8 cellular contexts compared by ENCODE assay signal in genomic region chr5:120464627-120465280, GRCh38. TPM values are rescaled to one million over a fixed set of nuclear protein-coding genes. Genes with fewer than 3 reads are reported as not detected.
A peak's percentile ranks its signal among the peaks of the same experiment; 100 is the strongest.
DNase-seq lines count a peak whose midpoint lies in the region; ATAC-seq and TF ChIP-seq lines count a peak whose summit lies in the region.

No MANE protein-coding gene starts in this region.

- peaks cover 62% of the 10 kb centered on the region for H3K27me3 Mint-ChIP-seq in T-helper 1 cell treated with Interleukin-12 subunit alpha and Interleukin-12 subunit beta and Interleukin-4 antibody, amounts not matched to agents 30 μg/mL and 1 μg/mL, for 36 hours (ENCODE audit: low read depth)

- peak overlapping the region; percentile 9 to 82 for H3K4ac ChIP-seq in mesenchymal stem cell (ENCODE audit: low read depth in 1 of 2, low read length in 2 of 2)

- peaks cover 9% of the 10 kb centered on the region for H3K79me1 ChIP-seq in mesenchymal stem cell (replicated peaks; ENCODE audit: low read length, poor library complexity, severe bottlenecking)

- H3K27me3 ChIP-seq in endocrine pancreas (ENCODE audit: control insufficient read depth, insufficient read depth, low read length) (peaks cover 8% of the 10 kb centered on the region), mesenchymal stem cell (ENCODE audit: control insufficient read depth in 1 of 2, insufficient read depth in 1 of 2, low read length in 2 of 2) (no peaks in the 10 kb centered on the region), upper lobe of right lung (peaks cover 28% of the 10 kb centered on the region)

- no peaks in the 10 kb centered on the region for H3K9me3 Mint-ChIP-seq in T-helper 1 cell treated with Interleukin-12 subunit alpha and Interleukin-12 subunit beta and Interleukin-4 antibody, amounts not matched to agents 30 μg/mL and 1 μg/mL, for 36 hours

- H3K4me1 Mint-ChIP-seq in T-helper 1 cell treated with Interleukin-12 subunit alpha and Interleukin-12 subunit beta and Interleukin-4 antibody, amounts not matched to agents 30 μg/mL and 1 μg/mL, for 36 hours (ENCODE audit: low read depth) = peaks cover 5% of the 10 kb centered on the region

- peak overlapping the region in 1 of 2 experiments; percentile 47 for H3K23ac ChIP-seq in mesenchymal stem cell (ENCODE audit: low read length in 2 of 2)

- H4K91ac ChIP-seq in mesenchymal stem cell (ENCODE audit: low read length) = peak overlapping the region; percentile 78

- intact Hi-C loops in upper lobe of right lung (cut with DNase I) = no loop called here

- peak overlapping the region; percentile 36 for H2AFZ ChIP-seq in mesenchymal stem cell (ENCODE audit: low read depth, low read length)

- peak overlapping the region in 1 of 2 experiments; percentile 91 for H2BK12ac ChIP-seq in mesenchymal stem cell (ENCODE audit: low read length in 2 of 2)

- ATAC-seq in upper lobe of right lung = peak; percentile 65
- no peak for ATAC-seq in HG03159 (IDR thresholded peaks at IDR 0.05; ENCODE audit: unreplicated experiment)

- no peaks in the 10 kb centered on the region for H3K36me3 Mint-ChIP-seq in T-helper 1 cell treated with Interleukin-12 subunit alpha and Interleukin-12 subunit beta and Interleukin-4 antibody, amounts not matched to agents 30 μg/mL and 1 μg/mL, for 36 hours (ENCODE audit: low read depth)

- H3K36me3 ChIP-seq in endocrine pancreas (ENCODE audit: control insufficient read depth, insufficient read depth, low read length) (no peaks in the 10 kb centered on the region), mesenchymal stem cell (ENCODE audit: control insufficient read depth in 1 of 2, insufficient read depth in 2 of 2, low read depth in 1 of 2, low read length in 2 of 2) (no peaks in the 10 kb centered on the region), upper lobe of right lung (no peaks in the 10 kb centered on the region)

- peak overlapping the region; percentile 69 for H3K4me2 ChIP-seq in mesenchymal stem cell (ENCODE audit: low read length, poor library complexity, severe bottlenecking)

- peak overlapping the region; percentile 51 for H3K27ac ChIP-seq in RWPE1
- peak overlapping the region; percentile 4 for H3K27ac ChIP-seq in mesenchymal stem cell (ENCODE audit: low read length, poor library complexity, severe bottlenecking)
- H3K27ac ChIP-seq in upper lobe of right lung = no peak overlapping the region

- H2BK15ac ChIP-seq in mesenchymal stem cell (ENCODE audit: low read depth, poor library complexity, severe bottlenecking) = no peak overlapping the region

- H2AK5ac ChIP-seq in mesenchymal stem cell (ENCODE audit: low read length, severe bottlenecking) = no peak overlapping the region

- peak overlapping the region; percentile 11 for H3K4me3 Mint-ChIP-seq in T-helper 1 cell treated with Interleukin-12 subunit alpha and Interleukin-12 subunit beta and Interleukin-4 antibody, amounts not matched to agents 30 μg/mL and 1 μg/mL, for 36 hours

- TF ChIP-seq CTCF in RWPE1 (conservative IDR thresholded peaks at IDR 0.05; ENCODE audit: low read depth) = no peak
- TF ChIP-seq CTCF in upper lobe of right lung (IDR thresholded peaks at IDR 0.05) = no peak

- H3K9me3 ChIP-seq in endocrine pancreas (ENCODE audit: control insufficient read depth, low read length) = no peaks in the 10 kb centered on the region
- H3K9me3 ChIP-seq in mesenchymal stem cell (ENCODE audit: control insufficient read depth, low read length) = no peaks in the 10 kb centered on the region
- H3K9me3 ChIP-seq in upper lobe of right lung = no peaks in the 10 kb centered on the region

- peak overlapping the region in 1 of 2 experiments; percentile 85 for H3K14ac ChIP-seq in mesenchymal stem cell (ENCODE audit: low read length in 2 of 2)

- CTCF ChIA-PET in RWPE1 (lab: Yijun Ruan, JAX) = interaction anchor here (0.9 kb wide), 1 partner anchor 409 kb away, joined by 3 read pairs; no protein-coding TSS in a partner anchor

- POLR2A ChIA-PET in RWPE1 (lab: Yijun Ruan, JAX; ENCODE audit: low non-redundant PET) = no interaction called here

- H3K4me3 ChIP-seq in endocrine pancreas (ENCODE audit: control insufficient read depth, insufficient read depth, low read length) = peak overlapping the region; percentile 10
- peak overlapping the region; percentile 74 to 97 for H3K4me3 ChIP-seq in mesenchymal stem cell (ENCODE audit: insufficient read depth in 1 of 2, low read depth in 1 of 2, low read length in 2 of 2)
- peak overlapping the region; percentile 59 for H3K4me3 ChIP-seq in upper lobe of right lung

- no peak overlapping the region for H3K27ac Mint-ChIP-seq in T-helper 1 cell treated with Interleukin-12 subunit alpha and Interleukin-12 subunit beta and Interleukin-4 antibody, amounts not matched to agents 30 μg/mL and 1 μg/mL, for 36 hours

- H4K8ac ChIP-seq in mesenchymal stem cell (ENCODE audit: low read length) = peak overlapping the region; percentile 45

- under 1% methylated on average over 20 of the region's 24 CpGs for WGBS in mesenchymal stem cell

- H2BK120ac ChIP-seq in mesenchymal stem cell (ENCODE audit: low read depth, low read length) = peak overlapping the region; percentile 82

- DNase-seq in T-helper 1 cell = no peak
- DNase-seq in RWPE1 (ENCODE audit: low spot score) = peak; percentile 27
- DNase-seq in mesenchymal stem cell = peak; percentile 74
- peak; percentile 63 for DNase-seq in upper lobe of right lung
- no peak for DNase-seq in NCI-H1436 (lab: John Stamatoyannopoulos, UW)

- H3K4me1 ChIP-seq in endocrine pancreas (ENCODE audit: control insufficient read depth, insufficient read depth, low read length) = no peaks in the 10 kb centered on the region
- peaks cover 5% of the 10 kb centered on the region for H3K4me1 ChIP-seq in mesenchymal stem cell (ENCODE audit: control insufficient read depth, insufficient read depth, low read depth, low read length)
- no peaks in the 10 kb centered on the region for H3K4me1 ChIP-seq in upper lobe of right lung

- H3K9ac ChIP-seq in endocrine pancreas (ENCODE audit: control insufficient read depth, insufficient read depth, low read length) = peak overlapping the region; percentile 33
- H3K9ac ChIP-seq in mesenchymal stem cell (ENCODE audit: low read length) = peak overlapping the region; percentile 92

- no peak overlapping the region for H2BK5ac ChIP-seq in mesenchymal stem cell (ENCODE audit: low read depth, low read length, poor library complexity, severe bottlenecking)

- H3K18ac ChIP-seq in mesenchymal stem cell (ENCODE audit: low read depth in 1 of 2, low read length in 2 of 2) = peak overlapping the region; percentile 94 to 95

RNA-seq across cellular contexts. Expression of gene PRR16, which starts 0.7 kb away (rescaled TPM):
- 128 TPM for polyA plus RNA-seq in mesenchymal stem cell (2013, experiment 1 of 2)
- 137 TPM for polyA plus RNA-seq in mesenchymal stem cell (2013, experiment 2 of 2)
- total RNA-seq in upper lobe of right lung = 3.1 TPM

Comparison
In these comparisons a context has a peak if more than half of its experiments do, and no peak if none do; other contexts are left out.
1. DNase-seq: peak in RWPE1 (single experiment), mesenchymal stem cell (single experiment) and upper lobe of right lung (single experiment); none in T-helper 1 cell (0 of 5) and NCI-H1436 (single experiment).
2. H3K4me3 ChIP-seq: peak in every context shown above with its lines; median percentile 86 in mesenchymal stem cell; 59 in upper lobe of right lung; 10 in endocrine pancreas.